ENCODE assay signal across 25 cellular contexts in genomic region chr5:59115345-59115744, GRCh38.
A peak's percentile ranks its signal among the peaks of the same experiment; 100 is the strongest.
DNase-seq lines count a peak whose midpoint lies in the region; ATAC-seq, FAIRE-seq and TF ChIP-seq lines count a peak whose summit lies in the region.
"Had no signal": no experiment of that assay in that cellular context is flagged by ENCODE, and none has a peak within 500 bp of the region (broad histone marks: within the 10 kb centered on the region; RNA-seq: fewer than 3 reads in every experiment).

No MANE protein-coding gene starts in this region.

- no peak overlapping the region for H3K4me3 Mint-ChIP-seq in activated T-helper 2 cell treated with anti-CD3 and anti-CD28 coated beads, Interferon-gamma antibody, Interleukin-2, Interleukin-4, amounts not matched to agents 10 μg/mL and 5 μg/mL and 100 μg/mL, durations not matched to agents 14 hours and 24 hours and 36 hours (ENCODE audit: low read depth)
- H3K4me3 Mint-ChIP-seq: IgD-negative memory B cell, type B pancreatic cell had no signal

- H3K9me3 Mint-ChIP-seq in activated T-helper 2 cell treated with anti-CD3 and anti-CD28 coated beads, Interferon-gamma antibody, Interleukin-2, Interleukin-4, amounts not matched to agents 10 μg/mL and 5 μg/mL and 100 μg/mL, durations not matched to agents 14 hours and 24 hours and 36 hours = no peaks in the 10 kb centered on the region
- H3K9me3 Mint-ChIP-seq: IgD-negative memory B cell, type B pancreatic cell had no signal

- ATAC-seq in left ventricle myocardium superior (peak; percentile 37), left cardiac atrium (no peak), pancreas (no peak)
- ATAC-seq: esophagus mucosa, HCT116 had no signal

- H3K4me1 Mint-ChIP-seq in activated T-helper 2 cell treated with anti-CD3 and anti-CD28 coated beads, Interferon-gamma antibody, Interleukin-2, Interleukin-4, amounts not matched to agents 10 μg/mL and 5 μg/mL and 100 μg/mL, durations not matched to agents 14 hours and 24 hours and 36 hours (ENCODE audit: low read depth) = peaks cover 14% of the 10 kb centered on the region

- DNase-seq in left ventricle myocardium superior = no peak
- DNase-seq in left cardiac atrium = no peak
- DNase-seq in adipocyte (ENCODE audit: low read depth) = peak; percentile 19
- peak; percentile 24 for DNase-seq in fibroblast of villous mesenchyme (ENCODE audit: low read depth)
- no peak for DNase-seq in pancreas
- no peak for DNase-seq in NCI-H2029 (lab: John Stamatoyannopoulos, UW)
- DNase-seq in NCI-H2029 treated with DMSO at 0.1 percent for 48 hours (lab: John Stamatoyannopoulos, UW) = no peak
- DNase-seq in activated T-helper 2 cell treated with anti-CD3 and anti-CD28 coated beads, Interferon-gamma antibody, Interleukin-2, Interleukin-4, amounts not matched to agents 10 μg/mL and 5 μg/mL and 100 μg/mL, durations not matched to agents 14 hours and 24 hours and 36 hours (ENCODE audit: low spot score) = no peak
- DNase-seq: activated CD4-positive, alpha-beta T cell treated with anti-CD3 and anti-CD28 coated beads for 48 hours; activated effector memory CD4-positive, alpha-beta T cell treated with Interleukin-2 at 50 U/mL for 16 hours; adrenal gland; central memory CD4-positive, alpha-beta T cell; NCI-H187; Right ventricle myocardium superior; stimulated activated CD4-positive, alpha-beta T cell treated with anti-CD3 and anti-CD28 coated beads, Interleukin-4, amount 100 ng/mL, for 24 hours had no signal

- intact Hi-C loops in left ventricle myocardium superior (cut with micrococcal nuclease) (loop anchor here (10.0 kb wide), 1 partner anchor 71 kb away; no protein-coding TSS in a partner anchor), left cardiac atrium (cut with DNase I) (no loop called here), pancreas (cut with DNase I) (no loop called here)
- intact Hi-C loops in activated T-helper 2 cell treated with anti-CD3 and anti-CD28 coated beads, Interferon-gamma antibody, Interleukin-2, Interleukin-4, amounts not matched to agents 10 μg/mL and 5 μg/mL and 100 μg/mL, durations not matched to agents 14 hours and 24 hours and 36 hours (cut with micrococcal nuclease) = no loop called here

- H3K9me3 ChIP-seq in adipocyte (ENCODE audit: control insufficient read depth, low read length) (no peaks in the 10 kb centered on the region), pancreas (no peaks in the 10 kb centered on the region)
- H3K9me3 ChIP-seq: adrenal gland had no signal

- no peak overlapping the region for H3K27ac ChIP-seq in pancreas
- H3K27ac ChIP-seq: adrenal gland, C4-2B, HL-60, skin epidermis had no signal

- H3K27ac Mint-ChIP-seq in activated T-helper 2 cell treated with anti-CD3 and anti-CD28 coated beads, Interferon-gamma antibody, Interleukin-2, Interleukin-4, amounts not matched to agents 10 μg/mL and 5 μg/mL and 100 μg/mL, durations not matched to agents 14 hours and 24 hours and 36 hours = no peak overlapping the region
- H3K27ac Mint-ChIP-seq: IgD-negative memory B cell, progenitor cell of endocrine pancreas, type B pancreatic cell had no signal

- no peaks in the 10 kb centered on the region for H3K27me3 Mint-ChIP-seq in activated T-helper 2 cell treated with anti-CD3 and anti-CD28 coated beads, Interferon-gamma antibody, Interleukin-2, Interleukin-4, amounts not matched to agents 10 μg/mL and 5 μg/mL and 100 μg/mL, durations not matched to agents 14 hours and 24 hours and 36 hours (ENCODE audit: low read depth)
- H3K27me3 Mint-ChIP-seq: IgD-negative memory B cell, progenitor cell of endocrine pancreas, type B pancreatic cell had no signal

- TF ChIP-seq CTCF in fibroblast of villous mesenchyme (IDR thresholded peaks at IDR 0.05; ENCODE audit: insufficient read depth, low read depth, low read length) (no peak), pancreas (IDR thresholded peaks at IDR 0.05) (no peak)

- H3K36me3 ChIP-seq in adipocyte (ENCODE audit: control insufficient read depth, insufficient read depth, low read length, severe bottlenecking) = no peaks in the 10 kb centered on the region
- H3K36me3 ChIP-seq in pancreas = no peaks in the 10 kb centered on the region
- H3K36me3 ChIP-seq: adrenal gland had no signal

- H3K27me3 ChIP-seq in adipocyte (replicated peaks; ENCODE audit: control insufficient read depth, insufficient read depth, low read length) = no peaks in the 10 kb centered on the region
- H3K27me3 ChIP-seq in pancreas = no peaks in the 10 kb centered on the region
- H3K27me3 ChIP-seq: adrenal gland had no signal

- no peak overlapping the region for H3K4me3 ChIP-seq in adipocyte (ENCODE audit: low read length)
- no peak overlapping the region for H3K4me3 ChIP-seq in fibroblast of villous mesenchyme (ENCODE audit: low read depth, low read length)
- H3K4me3 ChIP-seq in pancreas = no peak overlapping the region
- H3K4me3 ChIP-seq: adrenal gland, skin epidermis had no signal

- no peak overlapping the region for H3K9ac ChIP-seq in adipocyte (ENCODE audit: low read length)

- H3K36me3 Mint-ChIP-seq in activated T-helper 2 cell treated with anti-CD3 and anti-CD28 coated beads, Interferon-gamma antibody, Interleukin-2, Interleukin-4, amounts not matched to agents 10 μg/mL and 5 μg/mL and 100 μg/mL, durations not matched to agents 14 hours and 24 hours and 36 hours (ENCODE audit: low read depth) = peaks cover 7% of the 10 kb centered on the region
- H3K36me3 Mint-ChIP-seq: type B pancreatic cell had no signal

- FAIRE-seq in pancreas (lab: Jason Lieb, UNC) = no peak
- FAIRE-seq: A204.1, TTC549 had no signal

- H3K4me1 ChIP-seq in adipocyte (ENCODE audit: control insufficient read depth, insufficient read depth, low read length) (peaks cover 13% of the 10 kb centered on the region), pancreas (peaks cover 0 to 3% (median 0%) of the 10 kb centered on the region in 3 donors)
- H3K4me1 ChIP-seq: adrenal gland had no signal

Comparison
In these comparisons a context has a peak if more than half of its experiments do, and no peak if none do; other contexts are left out.
1. DNase-seq: peak in adipocyte (single experiment) and fibroblast of villous mesenchyme (single experiment); none in left ventricle myocardium superior (single experiment), left cardiac atrium (single experiment), pancreas (0 of 6), NCI-H2029 (single experiment), NCI-H2029 treated with DMSO at 0.1 percent for 48 hours (single experiment) and activated T-helper 2 cell treated with anti-CD3 and anti-CD28 coated beads, Interferon-gamma antibody, Interleukin-2, Interleukin-4, amounts not matched to agents 10 μg/mL and 5 μg/mL and 100 μg/mL, durations not matched to agents 14 hours and 24 hours and 36 hours (single experiment).